In the genomic region with DNA sequence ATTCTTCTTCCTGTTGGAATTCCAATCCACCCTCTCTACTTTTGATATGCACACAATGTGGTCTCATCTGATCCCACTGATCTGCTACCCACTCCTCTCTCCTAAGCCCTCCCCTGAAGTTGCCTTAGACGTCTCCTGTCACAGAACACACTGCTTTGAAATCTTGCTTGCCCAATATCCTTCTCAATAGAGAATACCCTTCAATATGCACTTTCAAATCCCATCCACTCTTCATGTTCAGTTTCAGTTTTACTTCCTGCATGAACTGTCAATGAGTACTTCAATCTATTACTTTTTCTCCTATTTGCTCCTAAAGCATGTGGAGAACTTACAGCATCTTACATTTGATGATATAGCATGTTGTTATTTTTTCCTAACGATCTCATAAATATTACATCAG, we compare ENCODE assay signal across 26 cellular contexts.
DNase-seq lines count a peak whose midpoint lies in the region; ATAC-seq, FAIRE-seq and TF ChIP-seq lines count a peak whose summit lies in the region.
"Had no signal": no experiment of that assay in that cellular context is flagged by ENCODE, and none has a peak within 500 bp of the region (broad histone marks: within the 10 kb centered on the region; RNA-seq: fewer than 3 reads in every experiment).

No MANE protein-coding gene starts in this region.

- H3K27me3 Mint-ChIP-seq in CD14-positive monocyte (ENCODE audit: low read depth in 3 of 3): no peaks in the 10 kb centered on the region
- no peaks in the 10 kb centered on the region for H3K27me3 Mint-ChIP-seq in central memory CD8-positive, alpha-beta T cell
- H3K27me3 Mint-ChIP-seq: naive thymus-derived CD8-positive, alpha-beta T cell had no signal

- H3K4me1 ChIP-seq in GM23248 (ENCODE audit: insufficient read depth): no peaks in the 10 kb centered on the region
- H3K4me1 ChIP-seq: lower lobe of right lung, prostate gland had no signal

- H3K27ac Mint-ChIP-seq in CD14-positive monocyte: peak overlapping the region in 5 of 7 donors; percentile 4 to 52 (median 33)
- peak overlapping the region; percentile 1 for H3K27ac Mint-ChIP-seq in central memory CD8-positive, alpha-beta T cell (ENCODE audit: low read depth)

- peaks cover 37 to 66% of the 10 kb centered on the region in 2 donors for H3K36me3 Mint-ChIP-seq in CD14-positive monocyte
- H3K36me3 Mint-ChIP-seq in central memory CD8-positive, alpha-beta T cell (ENCODE audit: insufficient read depth): peaks cover 42% of the 10 kb centered on the region

- peak; percentile 82 for FAIRE-seq in GM12891 (lab: Jason Lieb, UNC)
- FAIRE-seq: small intestine had no signal

- in situ Hi-C loops in GM23248 (cut with MboI): no loop called here

- peaks cover 31% of the 10 kb centered on the region for H3K36me3 ChIP-seq in GM23248 (ENCODE audit: low read depth)
- H3K36me3 ChIP-seq: prostate gland had no signal

- H3K4me2 ChIP-seq in GM23248 (ENCODE audit: unreplicated experiment): no peak overlapping the region

- H4K20me1 ChIP-seq in GM23248 (ENCODE audit: insufficient read depth): no peaks in the 10 kb centered on the region

- WGBS in GM23248 (ENCODE audit: low coverage in 1 of 2, low lambda C conversion rate in 2 of 2, missing lambda C conversion rate in 2 of 2), 2 experiments: 98 to 100% methylated on average over 2 of the region's 2 CpGs

- H3K27ac ChIP-seq in GM23248: no peak overlapping the region
- H3K27ac ChIP-seq: heart right ventricle, lower lobe of right lung, prostate gland, thoracic aorta had no signal

- intact Hi-C loops in CD14-positive monocyte (cut with micrococcal nuclease): no loop called here

- no peak overlapping the region for H3K4me3 Mint-ChIP-seq in CD14-positive monocyte
- no peak overlapping the region for H3K4me3 Mint-ChIP-seq in central memory CD8-positive, alpha-beta T cell
- H3K4me3 Mint-ChIP-seq: activated T-cell treated with anti-CD3 and anti-CD28 coated beads, Interleukin-2, amount 50 U/mL, for 4 hours; naive thymus-derived CD8-positive, alpha-beta T cell had no signal

- peaks cover 8% of the 10 kb centered on the region for H3K4me1 Mint-ChIP-seq in CD14-positive monocyte
- peaks cover 5% of the 10 kb centered on the region for H3K4me1 Mint-ChIP-seq in central memory CD8-positive, alpha-beta T cell

- no peaks in the 10 kb centered on the region for H3K9me2 ChIP-seq in GM23248 (ENCODE audit: insufficient read depth)

- no peaks in the 10 kb centered on the region for H3K9me3 ChIP-seq in GM23248 (ENCODE audit: low read depth)
- H3K9me3 ChIP-seq: heart right ventricle, lower lobe of right lung, prostate gland, thoracic aorta had no signal

- no peak overlapping the region for H2AFZ ChIP-seq in GM23248

- no peaks in the 10 kb centered on the region for H3K27me3 ChIP-seq in GM23248 (replicated peaks; ENCODE audit: insufficient read depth)
- H3K27me3 ChIP-seq: heart right ventricle had no signal

- no peak for ATAC-seq in central memory CD8-positive, alpha-beta T cell (replicated peaks; ENCODE audit: extremely low read depth, poor library complexity, severe bottlenecking)
- no peak for ATAC-seq in HG02623 (IDR thresholded peaks at IDR 0.05; ENCODE audit: unreplicated experiment)
- ATAC-seq: activated T-cell treated with anti-CD3 and anti-CD28 coated beads, Interleukin-2, amount 50 U/mL, for 4 hours; heart right ventricle; lower lobe of right lung; naive thymus-derived CD8-positive, alpha-beta T cell had no signal

- H3K9ac ChIP-seq in GM23248: no peak overlapping the region

- H3F3A ChIP-seq in GM23248 (ENCODE audit: insufficient read depth): no peaks in the 10 kb centered on the region; the same call in 1 of the 2 replicates

- no peak for TF ChIP-seq POLR2A in GM12891 (IDR thresholded peaks at IDR 0.05; ENCODE audit: low read depth, low read length)

- TF ChIP-seq CTCF in CD14-positive monocyte (IDR thresholded peaks at IDR 0.05): no peak

- no peaks in the 10 kb centered on the region for H3K79me2 ChIP-seq in GM23248 (ENCODE audit: insufficient read depth)

- DNase-seq in CD14-positive monocyte (ENCODE audit: low spot score) (no peak), GM12891 (ENCODE audit: insufficient read length, low spot score) (no peak), NOMO-1 treated with DMSO at 0.1 percent for 48 hours (lab: John Stamatoyannopoulos, UW; ENCODE audit: unreplicated experiment) (peak; percentile 70), cerebellar cortex (ENCODE audit: low spot score) (no peak), GM23248 (no peak), NCI-H1436 (lab: John Stamatoyannopoulos, UW) (no peak)
- no peak for DNase-seq in central memory CD8-positive, alpha-beta T cell (ENCODE audit: low spot score in 2 of 2)
- DNase-seq: activated CD4-positive, alpha-beta T cell treated with anti-CD3 and anti-CD28 coated beads for 48 hours; activated T-cell treated with anti-CD3 and anti-CD28 coated beads, Interleukin-2, amount 50 U/mL, for 4 hours; effector memory CD4-positive, alpha-beta T cell; GF-D8; H7; heart right ventricle; lower lobe of right lung; naive thymus-derived CD8-positive, alpha-beta T cell; NCI-H1930; NCI-H446 treated with DMSO at 0.1 percent for 48 hours; OCI-M1; SHP77 treated with DMSO at 0.1 percent for 48 hours; small intestine; stimulated activated CD4-positive, alpha-beta T cell treated with anti-CD3 and anti-CD28 coated beads, Interleukin-4, amount 100 ng/mL, for 4 hours; stimulated activated CD8-positive, alpha-beta memory T cell treated with anti-CD3 and anti-CD28 coated beads, Interleukin-4, amount 100 ng/mL, for 48 hours; T-helper 9 cell had no signal

- no peak overlapping the region for H3K4me3 ChIP-seq in GM23248
- H3K4me3 ChIP-seq: heart right ventricle, lower lobe of right lung, prostate gland, thoracic aorta had no signal

- H3K9me3 Mint-ChIP-seq in CD14-positive monocyte: peaks cover 0 to 3% (median 0%) of the 10 kb centered on the region in 7 donors
- no peaks in the 10 kb centered on the region for H3K9me3 Mint-ChIP-seq in central memory CD8-positive, alpha-beta T cell
- H3K9me3 Mint-ChIP-seq: activated T-cell treated with anti-CD3 and anti-CD28 coated beads, Interleukin-2, amount 50 U/mL, for 4 hours; naive thymus-derived CD8-positive, alpha-beta T cell had no signal

TF ChIP-seq in GM12891, 5 proteins besides CTCF, POLR2A, EP300 and RAD21:
- TF ChIP-seq TAF1 (IDR thresholded peaks at IDR 0.05; ENCODE audit: low read depth, low read length): no peak
- TF ChIP-seq POU2F2 (IDR thresholded peaks at IDR 0.05; ENCODE audit: low read depth, low read length): no peak
- no peak for TF ChIP-seq SPI1 (IDR thresholded peaks at IDR 0.05; ENCODE audit: low read depth, low read length)
- no peak for TF ChIP-seq POLR2AphosphoS5 (IDR thresholded peaks at IDR 0.05; ENCODE audit: low read depth, low read length)
- TF ChIP-seq PAX5 (IDR thresholded peaks at IDR 0.05; ENCODE audit: insufficient read depth, low read length, severe bottlenecking): no peak
